ENCODE assay signal across 8 cellular contexts in genomic region chr17:28728364-28729200, GRCh38. TPM values are rescaled to one million over a fixed set of nuclear protein-coding genes. Genes with fewer than 3 reads are reported as not detected.
DNase-seq lines count a peak whose midpoint lies in the region; ATAC-seq and TF ChIP-seq lines count a peak whose summit lies in the region.

Gene NEK8, plus strand, starts transcription at chr17:28728788. Its CDS starts 26 bp downstream, at chr17:28728814.

- H3K9ac ChIP-seq in PC-3 (ENCODE audit: low read length) (peak within 1 kb of the TSS; percentile 94), mucosa of stomach (ENCODE audit: low read length) (peak within 1 kb of the TSS; percentile 96)

- H3F3A ChIP-seq in PC-3 (ENCODE audit: low read length, unreplicated experiment) = peaks cover 6% of the 10 kb centered on the region

- no peaks in the 10 kb centered on the region for H3K9me2 ChIP-seq in PC-3 (replicated peaks; ENCODE audit: low read length)

- no peaks in the 10 kb centered on the region for H3K79me2 ChIP-seq in PC-3 (ENCODE audit: low read length)

- H3K4me3 ChIP-seq in Jurkat, Clone E6-1 (ENCODE audit: low read length) = peak within 1 kb of the TSS; percentile 88
- H3K4me3 ChIP-seq in PC-3 (ENCODE audit: low read length) (peak within 1 kb of the TSS; percentile 86), mucosa of stomach (ENCODE audit: low read length) (peak within 1 kb of the TSS; percentile 99)

- H3K9me3 ChIP-seq in PC-3 (ENCODE audit: low read length) (no peaks in the 10 kb centered on the region), mucosa of stomach (ENCODE audit: control insufficient read depth, low read length) (no peaks in the 10 kb centered on the region)

- no peak for TF ChIP-seq CTCF in PC-3 (conservative IDR thresholded peaks at IDR 0.05; ENCODE audit: low read depth, low read length)

- POLR2A ChIA-PET in PC-3 (lab: Charles Lee; ENCODE audit: unreplicated experiment) = interaction anchor here (0.7 to 2.0 kb wide), 7 partner anchors 9 to 417 kb away, joined by 3 to 51 read pairs (median 4); no protein-coding TSS in a partner anchor

- H3K36me3 ChIP-seq in PC-3 (ENCODE audit: low read depth, low read length) = peaks cover 11% of the 10 kb centered on the region; the same call in 1 of the 2 replicates
- H3K36me3 ChIP-seq in mucosa of stomach (ENCODE audit: control insufficient read depth, insufficient read depth, low read length) = no peaks in the 10 kb centered on the region

- peak within 1 kb of the TSS; percentile 99 for H3K27ac ChIP-seq in PC-3 (ENCODE audit: low read length)

- DNase-seq in DMS 273 treated with DMSO at 0.1 percent for 48 hours (lab: John Stamatoyannopoulos, UW) (peak; percentile 62), PC-3 (peak; percentile 96), erythroblast (lab: John Stamatoyannopoulos, UW) (peak; percentile 92 to 96)
- DNase-seq in Jurkat, Clone E6-1 (ENCODE audit: low read depth, low spot score) = peak; percentile 90
- DNase-seq in activated T-cell treated with anti-CD3 and anti-CD28 coated beads, Interleukin-2, amount 50 U/mL, for 1 hour = peak; percentile 99
- DNase-seq in stimulated activated CD8-positive, alpha-beta memory T cell treated with anti-CD3 and anti-CD28 coated beads, Interleukin-4, amount 100 ng/mL, for 24 hours (ENCODE audit: low read depth) = peak; percentile 94

- no peaks in the 10 kb centered on the region for H3K27me3 ChIP-seq in PC-3 (ENCODE audit: low read length)
- no peaks in the 10 kb centered on the region for H3K27me3 ChIP-seq in mucosa of stomach (ENCODE audit: control insufficient read depth, insufficient read depth, low read length)

- peaks cover 4% of the 10 kb centered on the region; the same call in 1 of the 2 replicates for H4K20me1 ChIP-seq in PC-3 (ENCODE audit: low read length)

- peak within 1 kb of the TSS; percentile 100 for H3K4me2 ChIP-seq in PC-3 (ENCODE audit: low read length)

- CTCF ChIA-PET in PC-3 (lab: Charles Lee) = interaction anchor here (0.5 to 4.0 kb wide), 5 partner anchors 15 to 35 kb away, joined by 3 to 55 read pairs (median 9); partner anchors contain the start of gene TRAF4

- TSS peak; percentile 67 for BruUV-seq in PC-3 (replicated peaks; lab: Mats Ljungman, UMichigan)

- peak; percentile 65 for TF ChIP-seq POLR2A in erythroblast (IDR thresholded peaks at IDR 0.05; ENCODE audit: low read length)

- peak within 1 kb of the TSS; percentile 72 for H2AFZ ChIP-seq in PC-3 (ENCODE audit: low read length)

- intact Hi-C loops in PC-3 (cut with micrococcal nuclease) = loop anchor here (10.0 kb wide), 1 partner anchor 176 kb away; the partner anchor contains the start of gene DHRS13

- H3K4me1 ChIP-seq in PC-3 (ENCODE audit: insufficient read depth, low read length) (peaks cover 21% of the 10 kb centered on the region), mucosa of stomach (ENCODE audit: control insufficient read depth, insufficient read depth, low read length) (peaks cover 43% of the 10 kb centered on the region)

- peak; percentile 41 for ATAC-seq in GM21528 (IDR thresholded peaks at IDR 0.05; ENCODE audit: low FRiP score, unreplicated experiment)
- ATAC-seq in PC-3 = peak; percentile 37

RNA-seq across cellular contexts. Expression of gene NEK8, which starts in this region (rescaled TPM):
- polyA plus RNA-seq in Jurkat, Clone E6-1 (2012; ENCODE audit: insufficient read depth, insufficient read length) = 1.00 TPM
- total RNA-seq in PC-3 (2014; rRNA removed) = 2.4 and 3.7 TPM in 2 replicates

Comparison
In these comparisons a context has a peak if more than half of its experiments do, and no peak if none do; other contexts are left out.
1. Peak in every context shown above with its lines: DNase-seq, ATAC-seq, H3K4me3 ChIP-seq and H3K27ac ChIP-seq.